20 cellular contexts compared by ENCODE assay signal in the genomic region with DNA sequence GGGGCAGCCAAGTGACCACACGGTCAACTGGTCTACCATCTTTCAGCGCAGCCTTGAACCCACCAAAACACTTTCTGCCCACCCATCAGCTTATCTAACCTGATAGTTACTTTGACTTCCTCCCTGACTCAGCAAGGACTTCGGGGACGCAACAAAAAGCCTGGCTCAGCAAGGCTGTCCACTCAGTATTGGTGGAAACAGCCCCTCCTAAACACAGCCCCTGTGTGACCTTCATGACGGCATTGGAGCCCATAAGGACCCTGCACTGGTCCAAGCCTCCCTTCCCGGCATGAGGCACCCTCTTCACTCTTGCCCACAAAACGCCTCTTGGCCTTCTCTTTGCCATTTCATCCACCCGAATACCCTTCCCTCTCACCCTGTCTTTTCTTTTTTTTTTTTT. TPM values are rescaled to one million over a fixed set of nuclear protein-coding genes. Genes with fewer than 3 reads are reported as not detected.
DNase-seq lines count a peak whose midpoint lies in the region; ATAC-seq, FAIRE-seq and TF ChIP-seq lines count a peak whose summit lies in the region.
"Had no signal": no experiment of that assay in that cellular context is flagged by ENCODE, and none has a peak within 500 bp of the region (broad histone marks: within the 10 kb centered on the region; RNA-seq: fewer than 3 reads in every experiment).

No MANE protein-coding gene starts in this region.

- H3K27ac ChIP-seq in BLaER1 (no peak overlapping the region; the same call in 1 of the 2 replicates), epithelial cell of prostate (peak overlapping the region; percentile 20), trophoblast cell (ENCODE audit: low read depth, low read length) (peak overlapping the region; percentile 21), vagina (no peak overlapping the region)
- H3K27ac ChIP-seq: A549 had no signal

- no peaks in the 10 kb centered on the region for H3K79me2 ChIP-seq in trophoblast cell (ENCODE audit: control insufficient read depth, insufficient read depth, low read length, poor library complexity)

- peak overlapping the region; percentile 2 for H2AK5ac ChIP-seq in trophoblast cell (ENCODE audit: low read length)

- H4K20me1 ChIP-seq in BLaER1, result peaks cover 97% of the 10 kb centered on the region

- TF ChIP-seq CTCF in vagina (IDR thresholded peaks at IDR 0.05), result no peak

- no peak overlapping the region for H2AFZ ChIP-seq in trophoblast cell (ENCODE audit: insufficient read depth, low read length, poor library complexity)

- ATAC-seq in GM19035 (IDR thresholded peaks at IDR 0.05; ENCODE audit: unreplicated experiment), result no peak
- ATAC-seq: A549; CD8-positive, alpha-beta T cell had no signal

- H3K4me3 ChIP-seq in BLaER1, result no peak overlapping the region
- H3K4me3 ChIP-seq in trophoblast cell (ENCODE audit: low read depth, low read length), result no peak overlapping the region
- H3K4me3 ChIP-seq in vagina, result no peak overlapping the region
- H3K4me3 ChIP-seq: A549 had no signal

- H2BK120ac ChIP-seq in trophoblast cell (ENCODE audit: insufficient read depth, low read length, poor library complexity), result peak overlapping the region; percentile 18

- H3K27me3 ChIP-seq in BLaER1 (no peaks in the 10 kb centered on the region), trophoblast cell (ENCODE audit: insufficient read depth, low read length) (no peaks in the 10 kb centered on the region), vagina (no peaks in the 10 kb centered on the region)

- H3K36me3 ChIP-seq in BLaER1 (peaks cover 89% of the 10 kb centered on the region), trophoblast cell (ENCODE audit: control insufficient read depth in 1 of 2, insufficient read depth in 2 of 2, low read length in 2 of 2) (no peaks in the 10 kb centered on the region), vagina (no peaks in the 10 kb centered on the region)

- H4K8ac ChIP-seq in trophoblast cell (ENCODE audit: low read depth, low read length), result peak overlapping the region; percentile 17

- intact Hi-C loops in vagina (cut with DNase I), result loop anchor here (2.0 kb wide), 1 partner anchor 18 kb away; no protein-coding TSS in a partner anchor

- H3K9ac ChIP-seq in BLaER1 (no peak overlapping the region), trophoblast cell (ENCODE audit: low read length) (no peak overlapping the region)

- peak; percentile 75 for FAIRE-seq in HTR-8/SVneo (lab: Jason Lieb, UNC)
- FAIRE-seq: A549, D721Med, G401.6, RCC 7860 had no signal

- H3K4me1 ChIP-seq in BLaER1 (peaks cover 63% of the 10 kb centered on the region), trophoblast cell (ENCODE audit: control insufficient read depth in 1 of 2, insufficient read depth in 2 of 2, low read length in 2 of 2) (peaks cover 9 to 12% of the 10 kb centered on the region in 2 experiments), vagina (peaks cover 32% of the 10 kb centered on the region)
- H3K4me1 ChIP-seq: A549 had no signal

- H2BK12ac ChIP-seq in trophoblast cell (ENCODE audit: low read length), result peak overlapping the region; percentile 10

- peak overlapping the region; percentile 34 for H2BK5ac ChIP-seq in trophoblast cell (ENCODE audit: low read depth, low read length, poor library complexity)

- no CpG with 5 or more reads among the region's 8 CpGs for WGBS in trophoblast cell (ENCODE audit: extremely low coverage, insufficient coverage, insufficient read length)

- H3K9me3 ChIP-seq in BLaER1, result 0 out of 2 replicates have a peak, but pooled peaks cover 5% of the 10 kb centered on the region
- H3K9me3 ChIP-seq in trophoblast cell (ENCODE audit: insufficient read depth, low read depth, low read length), result no peaks in the 10 kb centered on the region
- no peaks in the 10 kb centered on the region for H3K9me3 ChIP-seq in vagina
- H3K9me3 ChIP-seq: A549 had no signal

- DNase-seq in HTR-8/SVneo (ENCODE audit: insufficient read length, low spot score) (no peak), epithelial cell of prostate (ENCODE audit: low read depth, low spot score) (no peak), trophoblast cell (no peak), NCI-H345 treated with DMSO at 0.1 percent for 48 hours (lab: John Stamatoyannopoulos, UW; ENCODE audit: unreplicated experiment) (no peak), vagina (ENCODE audit: extremely low spot score in 2 of 2) (no peak)
- DNase-seq: AML-193; CD8-positive, alpha-beta T cell; DMS79 treated with DMSO at 0.1 percent for 48 hours; GOT3; NCI-H1105 treated with DMSO at 0.1 percent for 48 hours; NCI-H187; NCI-H2171 treated with DMSO at 0.1 percent for 48 hours; NCI-H510A treated with DMSO at 0.1 percent for 48 hours; SIG-M5 had no signal

- H3K18ac ChIP-seq in trophoblast cell (ENCODE audit: low read length), result peak overlapping the region; percentile 81

- H3K23ac ChIP-seq in trophoblast cell (ENCODE audit: low read length), result no peak overlapping the region

- H4K91ac ChIP-seq in trophoblast cell (ENCODE audit: low read depth, low read length), result peak overlapping the region; percentile 63

- TF ChIP-seq POLR2A in vagina (IDR thresholded peaks at IDR 0.05), result no peak

- H3K14ac ChIP-seq in trophoblast cell (ENCODE audit: low read length), result peak overlapping the region; percentile 8

- peaks cover 11% of the 10 kb centered on the region for H3K79me1 ChIP-seq in trophoblast cell (ENCODE audit: low read length)

- H3K4me2 ChIP-seq in BLaER1 (peak overlapping the region; percentile 49), trophoblast cell (ENCODE audit: low read length) (no peak overlapping the region)
- H3K4me2 ChIP-seq: A549 had no signal

- no peak overlapping the region for H3K4ac ChIP-seq in trophoblast cell (ENCODE audit: low read depth, low read length)

- H4K12ac ChIP-seq in trophoblast cell (ENCODE audit: low read depth, low read length), result peak overlapping the region; percentile 16

RNA-seq across cellular contexts. Expression of a gene that starts 39.1 kb away (rescaled TPM):
- polyA plus RNA-seq in trophoblast cell (2013), result 7.5 and 7.6 TPM in 2 replicates
- total RNA-seq in vagina, result 86.7 TPM

Comparison
In these comparisons a context has a peak if more than half of its experiments do, and no peak if none do; other contexts are left out.
1. H3K27ac ChIP-seq: peak in epithelial cell of prostate (single experiment) and trophoblast cell (single experiment); none in BLaER1 (single experiment) and vagina (single experiment).